Comparison of ENCODE assay signal across 1 cellular context in genomic region chr2:32063310-32064020, GRCh38.
TF ChIP-seq lines count a peak whose summit lies in the region.

TSS of gene SPAST (plus strand) at chr2:32063556. CDS start at chr2:32063832, 276 bp downstream.

TF ChIP-seq in liver, 16 proteins besides CTCF, POLR2A, EP300 and RAD21 (continued from another document):
- TF ChIP-seq REST (IDR thresholded peaks at IDR 0.05) (peak; percentile 59), FOXA2 (IDR thresholded peaks at IDR 0.05) (peak; percentile 70), HNF4G (IDR thresholded peaks at IDR 0.05) (no peak), HNF4A (conservative IDR thresholded peaks at IDR 0.05) (peak; percentile 23 to 37), MAX (IDR thresholded peaks at IDR 0.05) (peak; percentile 91)
